Comparison of ENCODE assay signal across 1 cellular context in genomic region chr20:49916146-49917002, GRCh38.
A peak's percentile ranks its signal among the peaks of the same experiment; 100 is the strongest.
TF ChIP-seq lines count a peak whose summit lies in the region.

No MANE protein-coding gene starts in this region.

TF ChIP-seq in HepG2, 621 proteins besides CTCF, POLR2A, EP300 and RAD21 (continued from another document and continues in another):
- TF ChIP-seq HNF1A (IDR thresholded peaks at IDR 0.05; ENCODE audit: low read depth) (peak; percentile 73; the same call in 1 of the 2 replicates), HNF1A (CRISPR knock-in tag; IDR thresholded peaks at IDR 0.05; ENCODE audit: borderline replicate concordance) (peak; percentile 79), SATB2 (CRISPR knock-in tag; IDR thresholded peaks at IDR 0.05) (no peak; the same call in 1 of the 2 replicates), ZBTB39 (CRISPR knock-in tag; IDR thresholded peaks at IDR 0.05) (no peak), ZNF446 (CRISPR knock-in tag; IDR thresholded peaks at IDR 0.05) (no peak), ZNF225 (CRISPR knock-in tag; IDR thresholded peaks at IDR 0.05) (no peak), FUBP1 (CRISPR knock-in tag; IDR thresholded peaks at IDR 0.05; ENCODE audit: borderline replicate concordance) (peak; percentile 69; the same call in 1 of the 2 replicates), HNF1B (CRISPR knock-in tag; IDR thresholded peaks at IDR 0.05) (no peak; the same call in 1 of the 2 replicates), SMAD3 (CRISPR knock-in tag; IDR thresholded peaks at IDR 0.05) (peak; percentile 61; the same call in 1 of the 2 replicates), BHLHE40 (IDR thresholded peaks at IDR 0.05; ENCODE audit: low read length) (peak; percentile 81; the same call in 1 of the 2 replicates), HNF4G (IDR thresholded peaks at IDR 0.05; ENCODE audit: borderline replicate concordance, low read depth, low read length) (peak; percentile 98), HNF4G (CRISPR knock-in tag; IDR thresholded peaks at IDR 0.05; ENCODE audit: borderline replicate concordance, low read depth) (peak; percentile 89), ZNF33A (CRISPR knock-in tag; IDR thresholded peaks at IDR 0.05; ENCODE audit: borderline replicate concordance) (no peak), PCBP1 (IDR thresholded peaks at IDR 0.05; ENCODE audit: borderline replicate concordance, low read depth, low read length) (no peak), IRX3 (CRISPR knock-in tag; IDR thresholded peaks at IDR 0.05; ENCODE audit: borderline replicate concordance, low read depth) (no peak), ZXDC (CRISPR knock-in tag; IDR thresholded peaks at IDR 0.05) (no peak), ZNF660 (CRISPR knock-in tag; IDR thresholded peaks at IDR 0.05; ENCODE audit: borderline replicate concordance, low read depth) (no peak), CHD2 (IDR thresholded peaks at IDR 0.05; ENCODE audit: low read depth, low read length) (no peak; the same call in none of the 2 replicates), ZNF782 (CRISPR knock-in tag; IDR thresholded peaks at IDR 0.05; ENCODE audit: borderline replicate concordance) (0 out of 2 replicates have a peak, but pooled peaks have one; percentile 75), STAT6 (CRISPR knock-in tag; IDR thresholded peaks at IDR 0.05; ENCODE audit: borderline replicate concordance) (no peak), ZNF230 (CRISPR knock-in tag; IDR thresholded peaks at IDR 0.05) (0 out of 2 replicates have a peak, but pooled peaks have one; percentile 81), ZZZ3 (CRISPR knock-in tag; IDR thresholded peaks at IDR 0.05; ENCODE audit: borderline replicate concordance) (peak; percentile 38; the same call in 1 of the 2 replicates), CBX5 (CRISPR knock-in tag; IDR thresholded peaks at IDR 0.05; ENCODE audit: borderline replicate concordance) (peak; percentile 89; the same call in 1 of the 2 replicates), HOMEZ (CRISPR knock-in tag; IDR thresholded peaks at IDR 0.05; ENCODE audit: low read depth) (peak; percentile 88; the same call in 1 of the 2 replicates), MLLT10 (CRISPR knock-in tag; IDR thresholded peaks at IDR 0.05) (no peak), JUNB (CRISPR knock-in tag; IDR thresholded peaks at IDR 0.05; ENCODE audit: borderline replicate concordance) (peak; percentile 83; the same call in 1 of the 2 replicates), MED13 (CRISPR knock-in tag; IDR thresholded peaks at IDR 0.05) (no peak), DNMT1 (CRISPR knock-in tag; IDR thresholded peaks at IDR 0.05) (no peak; the same call in 1 of the 2 replicates), ZNF580 (CRISPR knock-in tag; IDR thresholded peaks at IDR 0.05; ENCODE audit: borderline replicate concordance, low read depth) (peak; percentile 18; the same call in 1 of the 2 replicates), SRSF9 (IDR thresholded peaks at IDR 0.05; ENCODE audit: borderline replicate concordance, insufficient read depth, low read depth, low read length, poor library complexity, severe bottlenecking) (no peak), ESRRA (CRISPR knock-in tag; IDR thresholded peaks at IDR 0.05; ENCODE audit: low read depth) (peak; percentile 79; the same call in 1 of the 2 replicates), ZNF775 (CRISPR knock-in tag; IDR thresholded peaks at IDR 0.05; ENCODE audit: borderline replicate concordance) (peak; percentile 53; the same call in 1 of the 2 replicates), ZNF710 (CRISPR knock-in tag; IDR thresholded peaks at IDR 0.05; ENCODE audit: borderline replicate concordance) (peak; percentile 49; the same call in 1 of the 2 replicates), RXRA (CRISPR knock-in tag; IDR thresholded peaks at IDR 0.05) (peak; percentile 79; the same call in 1 of the 2 replicates), CC2D1A (CRISPR knock-in tag; IDR thresholded peaks at IDR 0.05) (no peak), NR2F6 (IDR thresholded peaks at IDR 0.05) (peak; percentile 74), NR2F6 (CRISPR knock-in tag; IDR thresholded peaks at IDR 0.05) (peak; percentile 90), TCF7 (IDR thresholded peaks at IDR 0.05; ENCODE audit: low read depth) (peak; percentile 55)
